15 cellular contexts compared by ENCODE assay signal in genomic region chr6:144304223-144304848, GRCh38.
"Had no signal": no experiment of that assay in that cellular context is flagged by ENCODE, and none has a peak within 500 bp of the region (broad histone marks: within the 10 kb centered on the region; RNA-seq: fewer than 3 reads in every experiment).

No MANE protein-coding gene starts in this region.

- H3K36me3 ChIP-seq: neural progenitor cell, ovary, right atrium auricular region had no signal

- H3K27ac Mint-ChIP-seq: neural progenitor cell had no signal

- H3K27ac ChIP-seq: coronary artery, hepatocyte, neural progenitor cell, ovary, right atrium auricular region had no signal

- H3K4me3 ChIP-seq: coronary artery, hepatocyte, neural progenitor cell, ovary, right atrium auricular region had no signal

- DNase-seq: effector CD4-positive, alpha-beta T cell; foreskin melanocyte; head of caudate nucleus; nucleus accumbens; ovary; small intestine; stimulated activated CD4-positive, alpha-beta T cell treated with anti-CD3 and anti-CD28 coated beads, Interleukin-12 subunit alpha, Interleukin-12 subunit beta, amount 100 ng/mL, for 4 hours; stimulated activated naive CD4-positive, alpha-beta T cell treated with Interleukin-2 at 50 U/mL for 16 hours; trophoblast cell had no signal

- H3K4me2 ChIP-seq: hepatocyte, neural progenitor cell had no signal

- FAIRE-seq: small intestine, urothelium cell line had no signal

- H3K9ac ChIP-seq: neural progenitor cell had no signal

- H2AFZ ChIP-seq: hepatocyte, neural progenitor cell had no signal

- H3K36me3 Mint-ChIP-seq: naive thymus-derived CD8-positive, alpha-beta T cell had no signal

- H3K4me3 Mint-ChIP-seq: neural progenitor cell had no signal

- H3K9me3 ChIP-seq: ovary, right atrium auricular region had no signal

- H3K9me3 Mint-ChIP-seq: naive thymus-derived CD8-positive, alpha-beta T cell; neural progenitor cell had no signal

- H3K27me3 ChIP-seq: hepatocyte, neural progenitor cell, ovary, right atrium auricular region had no signal

- ATAC-seq: naive thymus-derived CD8-positive, alpha-beta T cell had no signal
